18 cellular contexts compared by ENCODE assay signal in genomic region chr7:17411922-17412321, GRCh38.
A peak's percentile ranks its signal among the peaks of the same experiment; 100 is the strongest.
DNase-seq lines count a peak whose midpoint lies in the region; ATAC-seq and TF ChIP-seq lines count a peak whose summit lies in the region.
"Had no signal": no experiment of that assay in that cellular context is flagged by ENCODE, and none has a peak within 500 bp of the region (broad histone marks: within the 10 kb centered on the region; RNA-seq: fewer than 3 reads in every experiment).

No MANE protein-coding gene starts in this region.

- DNase-seq in GM12865 (ENCODE audit: low read depth) (peak; percentile 18), COLO668 (lab: John Stamatoyannopoulos, UW; ENCODE audit: unreplicated experiment) (no peak), substantia nigra (lab: John Stamatoyannopoulos, UW) (no peak), HuH-7.5 (ENCODE audit: low spot score) (no peak)
- DNase-seq: 8988T; activated effector memory CD4-positive, alpha-beta T cell treated with Interleukin-2 at 50 U/mL for 16 hours; amygdala; DMS79; gastrocnemius medialis; naive thymus-derived CD4-positive, alpha-beta T cell; NCI-H2029; NCI-H526 had no signal

- H3K4me3 ChIP-seq in GM12865 (ENCODE audit: low read depth, low read length), result no peak overlapping the region
- H3K4me3 ChIP-seq: BLaER1 treated with 17β-estradiol and CSF1 and Interleukin-3, amounts not matched to agents 10 nM and 100 nM; gastrocnemius medialis had no signal

- TF ChIP-seq CTCF in GM12865 (IDR thresholded peaks at IDR 0.05; ENCODE audit: insufficient read depth, low read depth, low read length, missing control alignments), result no peak

- ATAC-seq in GM19351 (IDR thresholded peaks at IDR 0.05; ENCODE audit: unreplicated experiment), result peak; percentile 62
- peak; percentile 73 for ATAC-seq in HG02763 (IDR thresholded peaks at IDR 0.05; ENCODE audit: unreplicated experiment)
- ATAC-seq in HG03342 (IDR thresholded peaks at IDR 0.05; ENCODE audit: unreplicated experiment), result peak; percentile 82
- no peak for ATAC-seq in HG02610 (IDR thresholded peaks at IDR 0.05; ENCODE audit: unreplicated experiment)
- ATAC-seq: gastrocnemius medialis; naive thymus-derived CD4-positive, alpha-beta T cell; Panc1 had no signal

- no peak overlapping the region for H3K27ac ChIP-seq in substantia nigra (ENCODE audit: low read depth, low read length, poor library complexity, severe bottlenecking)
- H3K27ac ChIP-seq: BLaER1 treated with 17β-estradiol and CSF1 and Interleukin-3, amounts not matched to agents 10 nM and 100 nM; gastrocnemius medialis had no signal
